In genomic region chr17:28598799-28599310, GRCh38 we compare ENCODE assay signal across 8 cellular contexts. TPM values are rescaled to one million over a fixed set of nuclear protein-coding genes. Genes with fewer than 3 reads are reported as not detected.
DNase-seq lines count a peak whose midpoint lies in the region; ATAC-seq and TF ChIP-seq lines count a peak whose summit lies in the region.

SPAG5 (minus strand) TSS chr17:28599025; CDS start chr17:28598946, 79 bp downstream.

- no peaks in the 10 kb centered on the region for H4K20me1 ChIP-seq in Karpas-422 (ENCODE audit: insufficient read depth, low read depth, low read length)

- H3K4me1 ChIP-seq in Karpas-422 (ENCODE audit: low read length) (peaks cover 39% of the 10 kb centered on the region), esophagus squamous epithelium (peaks cover 13 to 29% (median 18%) of the 10 kb centered on the region in 3 donors)

- H3K27ac ChIP-seq in Karpas-422 (ENCODE audit: low read length) (peak within 1 kb of the TSS; percentile 87), esophagus squamous epithelium (peak within 1 kb of the TSS; percentile 93 to 98 (median 96))

- peak; percentile 75 for ATAC-seq in GM21825 (IDR thresholded peaks at IDR 0.05; ENCODE audit: unreplicated experiment)

- peak in 3 of 4 donors; percentile 84 to 95 (median 92) for TF ChIP-seq POLR2A in esophagus squamous epithelium (IDR thresholded peaks at IDR 0.05)

- H3K4me3 ChIP-seq in Karpas-422 (ENCODE audit: low read length) (peak within 1 kb of the TSS; percentile 88), esophagus squamous epithelium (peak within 1 kb of the TSS; percentile 52 to 83 (median 72))

- peaks cover 27% of the 10 kb centered on the region for H3K79me2 ChIP-seq in Karpas-422 (ENCODE audit: low read length)

- 0% methylated on average over 14 to 18 of the region's 44 CpGs for WGBS in esophagus squamous epithelium, 2 donors

- TF ChIP-seq CTCF in esophagus squamous epithelium (IDR thresholded peaks at IDR 0.05): no peak

- H3K9me2 ChIP-seq in Karpas-422 (replicated peaks; ENCODE audit: insufficient read depth, low read length): no peaks in the 10 kb centered on the region

- peak within 1 kb of the TSS; percentile 99 for H3K4me2 ChIP-seq in Karpas-422 (ENCODE audit: low read depth, low read length, poor library complexity, severe bottlenecking)

- intact Hi-C loops in esophagus squamous epithelium (cut with DNase I): no loop called here

- H3K36me3 ChIP-seq in Karpas-422 (ENCODE audit: insufficient read depth, low read length) (no peaks in the 10 kb centered on the region; the same call in 1 of the 2 replicates), esophagus squamous epithelium (no peaks in the 10 kb centered on the region)

- H3K9me3 ChIP-seq in Karpas-422 (ENCODE audit: low read length) (no peaks in the 10 kb centered on the region), esophagus squamous epithelium (no peaks in the 10 kb centered on the region)

- peak; percentile 95 for DNase-seq in DMS79 treated with DMSO at 0.1 percent for 48 hours (lab: John Stamatoyannopoulos, UW)
- peak; percentile 98 for DNase-seq in Karpas-422
- peak; percentile 95 for DNase-seq in RKO (ENCODE audit: low spot score)
- DNase-seq in activated T-helper 1 cell treated with Interleukin-2 at 50 U/mL for 16 hours (ENCODE audit: low read depth): peak; percentile 95
- DNase-seq in esophagus squamous epithelium (lab: John Stamatoyannopoulos, UW): peak; percentile 66
- DNase-seq in myocyte (ENCODE audit: low read depth): peak; percentile 90
- DNase-seq in stimulated activated CD8-positive, alpha-beta memory T cell treated with anti-CD3 and anti-CD28 coated beads, Interleukin-7, amount 100 ng/mL, for 4 hours (ENCODE audit: low read depth in 2 of 2): peak; percentile 85 to 90

- H3K27me3 ChIP-seq in Karpas-422 (ENCODE audit: low read length) (no peaks in the 10 kb centered on the region), esophagus squamous epithelium (no peaks in the 10 kb centered on the region)

- peak within 1 kb of the TSS; percentile 90 for H3K9ac ChIP-seq in Karpas-422 (ENCODE audit: low read length)

- H2AFZ ChIP-seq in Karpas-422 (ENCODE audit: low read length): peak within 1 kb of the TSS; percentile 13; the same call in 1 of the 2 replicates

RNA-seq across cellular contexts. Expression of gene SPAG5, which starts in this region (rescaled TPM):
- total RNA-seq in Karpas-422 (2014; rRNA removed; shearing (Covaris generic); ENCODE audit: low replicate concordance): 51.0 and 58.1 TPM in 2 replicates
- total RNA-seq in esophagus squamous epithelium (10 to 100 TPM; 10.0 to 28.3 (median 16.2) TPM), myocyte (2.2 and 4.3 TPM in 2 replicates)
- polyA plus RNA-seq in myocyte (2012): 3.4 TPM

Comparison
In these comparisons a context has a peak if more than half of its experiments do, and no peak if none do; other contexts are left out.
1. Peak in every context shown above with its lines: DNase-seq, ATAC-seq, H3K4me3 ChIP-seq and H3K27ac ChIP-seq.